In genomic region chr19:750640-751423, GRCh38 we compare ENCODE assay signal across 9 cellular contexts. TPM values are rescaled to one million over a fixed set of nuclear protein-coding genes. Genes with fewer than 3 reads are reported as not detected.
DNase-seq lines count a peak whose midpoint lies in the region; ATAC-seq, FAIRE-seq and TF ChIP-seq lines count a peak whose summit lies in the region.
"Had no signal": no experiment of that assay in that cellular context is flagged by ENCODE, and none has a peak within 500 bp of the region (broad histone marks: within the 10 kb centered on the region; RNA-seq: fewer than 3 reads in every experiment).

Gene MISP (plus strand): TSS chr19:751112. CDS start chr19:756947, 5,835 bp downstream.

- no peak within 1 kb of the TSS for H4K91ac ChIP-seq in H1 (replicated peaks; ENCODE audit: insufficient read length, low read length)

- H3K9me3 Mint-ChIP-seq in HFFc6 (no peaks in the 10 kb centered on the region; the same call in 1 of the 2 replicates), natural killer cell (no peaks in the 10 kb centered on the region)

- intact Hi-C loops in prostate gland (cut with DNase I) (no loop called here), natural killer cell (cut with micrococcal nuclease) (no loop called here)

- no peaks in the 10 kb centered on the region for H3K79me2 ChIP-seq in H1 (ENCODE audit: control insufficient read depth in 1 of 2, insufficient read depth in 2 of 2, low read length in 2 of 2)

- H3K27me3 ChIP-seq in H1 (replicated peaks in 1 of 4; ENCODE audit: control insufficient read depth in 3 of 4, extremely low read depth in 1 of 4, insufficient read depth in 3 of 4, low read length in 3 of 4) (no peaks in the 10 kb centered on the region), prostate gland (replicated peaks; ENCODE audit: insufficient read depth) (no peaks in the 10 kb centered on the region)

- no peak within 1 kb of the TSS for H3K4ac ChIP-seq in H1 (replicated peaks; ENCODE audit: insufficient read length, low read depth, low read length)

- 91% methylated on average over 7 of the region's 31 CpGs; no CpG with 5 or more reads in 1 of the 2 experiments for WGBS in H1 (ENCODE audit: extremely low coverage in 1 of 2, insufficient coverage in 1 of 2, insufficient read length in 1 of 2, insufficient replicate concordance in 2 of 2, low coverage in 1 of 2, low lambda C conversion rate in 2 of 2, missing lambda C conversion rate in 1 of 2), 2 experiments
- 35% methylated on average over 24 of the region's 31 CpGs for WGBS in prostate gland

- H2BK12ac ChIP-seq in H1 (ENCODE audit: low read depth, low read length): no peak within 1 kb of the TSS

- H3K9me3 ChIP-seq in H1 (ENCODE audit: insufficient read depth in 2 of 2, low read depth in 1 of 2, low read length in 1 of 2) (peaks cover 5 to 14% of the 10 kb centered on the region in 2 experiments; a peak in 2 of 4 replicates), prostate gland (no peaks in the 10 kb centered on the region)

- no peak within 1 kb of the TSS for H2AK5ac ChIP-seq in H1 (ENCODE audit: low read depth, low read length)

- no peaks in the 10 kb centered on the region for H3K79me1 ChIP-seq in H1 (ENCODE audit: low read depth, low read length)

- H3K4me1 ChIP-seq in H1 (replicated peaks in 1 of 4; ENCODE audit: control insufficient read depth in 3 of 4, insufficient read depth in 4 of 4, low read length in 3 of 4): peaks cover 0 to 5% (median 3%) of the 10 kb centered on the region in 4 experiments; a peak in 3 of 7 replicates
- H3K4me1 ChIP-seq in prostate gland (replicated peaks): peaks cover 3% of the 10 kb centered on the region

- H3K23me2 ChIP-seq in H1 (ENCODE audit: low read depth, low read length): no peaks in the 10 kb centered on the region

- no peak within 1 kb of the TSS for H3K27ac ChIP-seq in H1 (ENCODE audit: low read depth, low read length)
- peak within 1 kb of the TSS; percentile 44 to 63 for H3K27ac ChIP-seq in prostate gland

- H3K4me3 Mint-ChIP-seq in HFFc6 (no peak within 1 kb of the TSS), natural killer cell (no peak within 1 kb of the TSS)

- ATAC-seq in HG02852 (IDR thresholded peaks at IDR 0.05; ENCODE audit: unreplicated experiment): no peak
- no peak for ATAC-seq in natural killer cell

- peak within 1 kb of the TSS; percentile 65; the same call in 1 of the 2 replicates for H4K8ac ChIP-seq in H1 (ENCODE audit: extremely low read depth, insufficient read depth, low read length)

- H3K4me1 Mint-ChIP-seq in HFFc6 (ENCODE audit: low read depth) (peaks cover 17% of the 10 kb centered on the region), natural killer cell (no peaks in the 10 kb centered on the region)

- H2BK120ac ChIP-seq in H1 (replicated peaks; ENCODE audit: low read depth, low read length): no peak within 1 kb of the TSS

- no peak for DNase-seq in HFFc6
- peak; percentile 58 for DNase-seq in NCI-H510A treated with DMSO at 0.1 percent for 48 hours (lab: John Stamatoyannopoulos, UW)
- no peak for DNase-seq in H1 (ENCODE audit: low read depth in 1 of 2, low spot score in 2 of 2)
- peak; percentile 65 for DNase-seq in prostate gland (ENCODE audit: low spot score)
- no peak for DNase-seq in GM12891 (ENCODE audit: insufficient read length, low spot score)
- DNase-seq in D341Med (ENCODE audit: low spot score): no peak
- DNase-seq in natural killer cell: no peak

- H3K36me3 ChIP-seq in H1 (ENCODE audit: control insufficient read depth in 2 of 4, insufficient read depth in 4 of 4, low read length in 3 of 4) (no peaks in the 10 kb centered on the region), prostate gland (no peaks in the 10 kb centered on the region)

- TF ChIP-seq CTCF in HFFc6 (IDR thresholded peaks at IDR 0.05) (no peak), H1 (IDR thresholded peaks at IDR 0.05; ENCODE audit: control extremely low read depth in 1 of 3, insufficient read depth in 1 of 3, low read depth in 1 of 3, low read length in 3 of 3) (no peak), prostate gland (IDR thresholded peaks at IDR 0.05) (no peak), natural killer cell (IDR thresholded peaks at IDR 0.05) (no peak)

- H2AFZ ChIP-seq in H1 (ENCODE audit: low read length): no peak within 1 kb of the TSS

- H3K18ac ChIP-seq in H1 (ENCODE audit: extremely low read depth, low read length): no peak within 1 kb of the TSS; the same call in 1 of the 2 replicates

- no peak within 1 kb of the TSS for H3K56ac ChIP-seq in H1 (replicated peaks; ENCODE audit: insufficient read length, low read depth, low read length)

- FAIRE-seq in H1 (lab: Jason Lieb, UNC) (no peak), GM12891 (lab: Jason Lieb, UNC) (no peak)

- CTCF ChIA-PET in H1 (lab: Charles Lee; ENCODE audit: partially characterized antibody): interaction anchor here (0.6 kb wide), 1 partner anchor 116 kb away, joined by 3 read pairs; no protein-coding TSS in a partner anchor

- POLR2A ChIA-PET in H1 (lab: Charles Lee; ENCODE audit: partially characterized antibody): no interaction called here

- H3K23ac ChIP-seq in H1 (ENCODE audit: insufficient read length): no peak within 1 kb of the TSS

- no peaks in the 10 kb centered on the region; the same call in none of the 2 replicates for H3K27me3 Mint-ChIP-seq in HFFc6 (ENCODE audit: insufficient read depth)
- H3K27me3 Mint-ChIP-seq in natural killer cell (ENCODE audit: low read depth in 2 of 2): no peaks in the 10 kb centered on the region

- no peak within 1 kb of the TSS for H3K4me3 ChIP-seq in H1 (ENCODE audit: extremely low read depth in 1 of 4, insufficient read depth in 2 of 4, low read depth in 3 of 4, low read length in 4 of 4)
- peak within 1 kb of the TSS; percentile 6 to 24 for H3K4me3 ChIP-seq in prostate gland

- H3K14ac ChIP-seq in H1 (ENCODE audit: insufficient read length): no peak within 1 kb of the TSS

- H3K27ac Mint-ChIP-seq in HFFc6 (peak within 1 kb of the TSS; percentile 87), natural killer cell (no peak within 1 kb of the TSS)

- H4K20me1 ChIP-seq in H1 (replicated peaks in 1 of 2; ENCODE audit: control insufficient read depth in 1 of 2, insufficient read depth in 2 of 2, low read length in 2 of 2): peaks cover 0 to 1% of the 10 kb centered on the region in 2 experiments

- H3K9ac ChIP-seq in H1 (replicated peaks in 1 of 4; ENCODE audit: extremely low read depth in 1 of 4, low read depth in 3 of 4, low read length in 3 of 4): no peak within 1 kb of the TSS

- no peak within 1 kb of the TSS for H2BK5ac ChIP-seq in H1 (ENCODE audit: low read depth, low read length)

- no peak for TF ChIP-seq EP300 in H1 (IDR thresholded peaks at IDR 0.05; ENCODE audit: borderline replicate concordance in 1 of 2, low read depth in 2 of 2, low read length in 2 of 2)

- H3K4me2 ChIP-seq in H1 (ENCODE audit: insufficient read depth in 1 of 2, low read depth in 2 of 2, low read length in 2 of 2): no peak within 1 kb of the TSS

- no peak within 1 kb of the TSS for H2BK20ac ChIP-seq in H1 (ENCODE audit: low read length)

- no peak for TF ChIP-seq RAD21 in H1 (IDR thresholded peaks at IDR 0.05 in 1 of 2, conservative IDR thresholded peaks at IDR 0.05 in 1 of 2; ENCODE audit: low read depth in 2 of 2, low read length in 2 of 2)

- no peaks in the 10 kb centered on the region for H3K36me3 Mint-ChIP-seq in HFFc6 (ENCODE audit: low read depth)
- no peaks in the 10 kb centered on the region for H3K36me3 Mint-ChIP-seq in natural killer cell

- TF ChIP-seq POLR2A in H1 (IDR thresholded peaks at IDR 0.05; ENCODE audit: control extremely low read depth in 1 of 2, low read depth in 2 of 2, low read length in 2 of 2): no peak
- peak; percentile 64 for TF ChIP-seq POLR2A in prostate gland (IDR thresholded peaks at IDR 0.05)
- no peak for TF ChIP-seq POLR2A in GM12891 (IDR thresholded peaks at IDR 0.05; ENCODE audit: low read depth, low read length)

- no peak within 1 kb of the TSS for H4K5ac ChIP-seq in H1 (ENCODE audit: insufficient read length, low read depth, low read length)

- no peak within 1 kb of the TSS for H2BK15ac ChIP-seq in H1 (ENCODE audit: low read length)

TF ChIP-seq in H1, 55 proteins besides CTCF, POLR2A, EP300 and RAD21:
- TF ChIP-seq KDM1A (IDR thresholded peaks at IDR 0.05; ENCODE audit: borderline replicate concordance, low read length) (peak; percentile 46; the same call in 1 of the 2 replicates), CHD2 (IDR thresholded peaks at IDR 0.05; ENCODE audit: low read length) (no peak)

TF ChIP-seq in GM12891, 5 proteins besides CTCF, POLR2A, EP300 and RAD21:
- TF ChIP-seq TAF1 (IDR thresholded peaks at IDR 0.05; ENCODE audit: low read depth, low read length): no peak
- TF ChIP-seq SPI1 (IDR thresholded peaks at IDR 0.05; ENCODE audit: low read depth, low read length): no peak
- TF ChIP-seq PAX5 (IDR thresholded peaks at IDR 0.05; ENCODE audit: insufficient read depth, low read length, severe bottlenecking): no peak
- no peak for TF ChIP-seq POLR2AphosphoS5 (IDR thresholded peaks at IDR 0.05; ENCODE audit: low read depth, low read length)
- no peak for TF ChIP-seq POU2F2 (IDR thresholded peaks at IDR 0.05; ENCODE audit: low read depth, low read length)

RNA-seq across cellular contexts. Expression of gene MISP, which starts in this region (rescaled TPM):
- total RNA-seq in HFFc6 (2021; fragmentation: NEBNext Ultra II Directional; extraction: Animal tissue kit (Norgen Biotek cat#: 25700)): under 1 TPM in 2 of 6 experiments, not detected in 4; 0.05 to 0.07 TPM
- 0.43 and 0.54 TPM in 2 replicates for total RNA-seq in H1 (2021; fragmentation: NEBNext Ultra II Directional; extraction: Animal tissue kit (Norgen Biotek cat#: 25700))
- polyA plus RNA-seq in H1 (2011; rRNA removed): 0.45 and 0.52 TPM in 2 replicates
- 0.45 TPM for polyA plus RNA-seq in H1 (2011; cell fraction: cytosol; rRNA removed)
- polyA plus RNA-seq in H1 (2011; cell fraction: nucleus; rRNA removed): 0.77 TPM
- polyA plus RNA-seq in H1 (2012, experiment 1 of 2): 0.35 to 0.93 TPM (median 0.72 TPM) in 4 replicates
- 0.84 TPM for polyA plus RNA-seq in H1 (2012, experiment 2 of 2)
- polyA plus RNA-seq in H1 (2013, experiment 1 of 2): 0.26 TPM
- polyA plus RNA-seq in H1 (2013, experiment 2 of 2): 0.39 TPM
- polyA minus RNA-seq in H1 (2011; rRNA and poly(A)+ RNA removed): 0.41 and 0.46 TPM in 2 replicates
- polyA minus RNA-seq in H1 (2011; cell fraction: cytosol; rRNA and poly(A)+ RNA removed): 1.2 TPM
- polyA minus RNA-seq in H1 (2011; cell fraction: nucleus; rRNA and poly(A)+ RNA removed): 0.60 TPM
- 1 to 10 TPM; 7.3 to 9.3 TPM for total RNA-seq in prostate gland
- polyA plus RNA-seq in GM12891 (2012; ENCODE audit: low read depth, missing spikeins): 0.03 TPM
- total RNA-seq in natural killer cell: not detected
- total RNA-seq: dermis microvascular lymphatic vessel endothelial cell had no signal

Comparison
In these comparisons a context has a peak if more than half of its experiments do, and no peak if none do; other contexts are left out.
1. DNase-seq: peak in NCI-H510A treated with DMSO at 0.1 percent for 48 hours (single experiment) and prostate gland (single experiment); none in HFFc6 (single experiment), H1 (0 of 2), GM12891 (single experiment), D341Med (single experiment) and natural killer cell (single experiment).
2. H3K4me3 ChIP-seq: peak in prostate gland (2 of 2); none in H1 (0 of 4).